ENCODE assay signal across 10 cellular contexts in the genomic region with DNA sequence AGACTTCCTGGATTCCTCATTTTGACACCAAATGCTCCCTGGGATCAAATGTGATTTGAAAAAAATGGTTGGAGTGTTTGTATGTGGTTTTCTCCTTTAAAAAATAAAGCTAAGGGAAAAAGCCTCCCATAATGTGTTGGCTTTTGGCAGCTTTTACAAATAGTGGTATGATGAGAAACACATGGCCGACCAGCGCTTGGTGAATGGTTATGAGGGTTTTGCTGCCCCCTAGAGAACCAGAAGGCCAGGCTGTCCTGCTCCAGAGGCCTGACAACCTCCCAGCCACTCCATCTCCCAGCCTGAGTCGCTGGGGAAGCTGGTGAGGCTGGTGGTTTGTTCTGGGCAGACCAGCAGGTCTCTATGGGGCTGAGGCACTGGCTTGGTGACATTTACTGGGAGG.
DNase-seq lines count a peak whose midpoint lies in the region; TF ChIP-seq lines count a peak whose summit lies in the region.
"Had no signal": no experiment of that assay in that cellular context is flagged by ENCODE, and none has a peak within 500 bp of the region (broad histone marks: within the 10 kb centered on the region; RNA-seq: fewer than 3 reads in every experiment).

No MANE protein-coding gene starts in this region.

- no peak overlapping the region for H3K27ac ChIP-seq in 22Rv1

- peak; percentile 45; the same call in 1 of the 2 replicates for TF ChIP-seq CTCF in 22Rv1 (IDR thresholded peaks at IDR 0.05)

- peak; percentile 43 for DNase-seq in H7
- peak; percentile 15 for DNase-seq in amniotic stem cell (lab: John Stamatoyannopoulos, UW)
- peak; percentile 80 for DNase-seq in left kidney (ENCODE audit: low read depth, low spot score)
- DNase-seq in NCI-H510A (lab: John Stamatoyannopoulos, UW), result no peak
- no peak for DNase-seq in MV-4-11 (lab: John Stamatoyannopoulos, UW)
- no peak for DNase-seq in NK-92 treated with Interleukin-12 subunit alpha and Interleukin-12 subunit beta, amount 100 ng/mL, for 24 hours (lab: John Stamatoyannopoulos, UW)
- DNase-seq in activated CD4-positive, alpha-beta T cell treated with anti-CD3 and anti-CD28 coated beads, Interleukin-2, amount 50 U/mL, for 4 hours, result no peak
- DNase-seq: Calu3, NCI-H146 had no signal

- H3K4me3 ChIP-seq in H7 (ENCODE audit: insufficient read depth, low read depth, low read length), result no peak overlapping the region

- H3K27me3 ChIP-seq in H7 (ENCODE audit: control insufficient read depth, insufficient read depth, low read length), result no peaks in the 10 kb centered on the region; the same call in 1 of the 2 replicates

- H3K36me3 ChIP-seq in H7 (replicated peaks; ENCODE audit: control insufficient read depth, insufficient read depth, low read length), result no peaks in the 10 kb centered on the region

Comparison
In these comparisons a context has a peak if more than half of its experiments do, and no peak if none do; other contexts are left out.
1. DNase-seq: peak in H7 (single experiment), amniotic stem cell (single experiment) and left kidney (single experiment); none in NCI-H510A (single experiment), MV-4-11 (single experiment), NK-92 treated with Interleukin-12 subunit alpha and Interleukin-12 subunit beta, amount 100 ng/mL, for 24 hours (single experiment) and activated CD4-positive, alpha-beta T cell treated with anti-CD3 and anti-CD28 coated beads, Interleukin-2, amount 50 U/mL, for 4 hours (0 of 2).